8 cellular contexts compared by ENCODE assay signal in genomic region chr12:49346659-49347306, GRCh38. TPM values are rescaled to one million over a fixed set of nuclear protein-coding genes. Genes with fewer than 3 reads are reported as not detected.
DNase-seq lines count a peak whose midpoint lies in the region; ATAC-seq and TF ChIP-seq lines count a peak whose summit lies in the region.

DNAJC22 (plus strand) TSS chr12:49346888; CDS start chr12:49348873, 1,985 bp downstream.

- no peak for ATAC-seq in GM21529 (IDR thresholded peaks at IDR 0.05; ENCODE audit: unreplicated experiment)

- intact Hi-C loops in posterior vena cava (cut with DNase I): loop anchor here (5.0 kb wide), 2 partner anchors 49 to 59 kb away; partner anchors contain the start of gene PRPH (in 1 of the 2)

- H3K9ac ChIP-seq in BLaER1 treated with 17β-estradiol and CSF1 and Interleukin-3, amounts not matched to agents 10 nM and 100 nM: peak within 1 kb of the TSS; percentile 27 to 69 (median 53); a peak in 19 of 22 replicates

- peaks cover 68 to 79% (median 74%) of the 10 kb centered on the region in 11 experiments for H3K27me3 ChIP-seq in BLaER1 treated with 17β-estradiol and CSF1 and Interleukin-3, amounts not matched to agents 10 nM and 100 nM
- H3K27me3 ChIP-seq in H7 (ENCODE audit: control insufficient read depth, insufficient read depth, low read length): peaks cover 78% of the 10 kb centered on the region

- no peak within 1 kb of the TSS for H3K27ac ChIP-seq in BLaER1 treated with 17β-estradiol and CSF1 and Interleukin-3, amounts not matched to agents 10 nM and 100 nM

- H3K4me3 ChIP-seq in BLaER1 treated with 17β-estradiol and CSF1 and Interleukin-3, amounts not matched to agents 10 nM and 100 nM: peak within 1 kb of the TSS; percentile 48 to 70 (median 58)
- peak within 1 kb of the TSS; percentile 40 for H3K4me3 ChIP-seq in H7 (ENCODE audit: insufficient read depth, low read depth, low read length)
- peak within 1 kb of the TSS; percentile 26 for H3K4me3 ChIP-seq in fibroblast of mammary gland (ENCODE audit: control insufficient read depth, low read depth, low read length)

- H4K20me1 ChIP-seq in BLaER1 treated with 17β-estradiol and CSF1 and Interleukin-3, amounts not matched to agents 10 nM and 100 nM: peaks cover 0 to 56% (median 47%) of the 10 kb centered on the region in 11 experiments; a peak in 19 of 22 replicates

- H3K9me3 ChIP-seq in BLaER1 treated with 17β-estradiol and CSF1 and Interleukin-3, amounts not matched to agents 10 nM and 100 nM (replicated peaks in 1 of 11): no peaks in the 10 kb centered on the region

- DNase-seq in H7 (peak; percentile 85), UCSD-AML1 (lab: John Stamatoyannopoulos, UW; ENCODE audit: unreplicated experiment) (peak; percentile 46), fibroblast of mammary gland (ENCODE audit: low read depth) (no peak), posterior vena cava (ENCODE audit: low spot score) (peak; percentile 75), NCI-H446 treated with DMSO at 0.1 percent for 48 hours (lab: John Stamatoyannopoulos, UW) (no peak), DMS114 treated with DMSO at 0.1 percent for 48 hours (lab: John Stamatoyannopoulos, UW; ENCODE audit: unreplicated experiment) (no peak)

- peaks cover 43 to 67% (median 61%) of the 10 kb centered on the region in 10 experiments for H3K4me1 ChIP-seq in BLaER1 treated with 17β-estradiol and CSF1 and Interleukin-3, amounts not matched to agents 10 nM and 100 nM

- H3K36me3 ChIP-seq in BLaER1 treated with 17β-estradiol and CSF1 and Interleukin-3, amounts not matched to agents 10 nM and 100 nM: no peaks in the 10 kb centered on the region
- no peaks in the 10 kb centered on the region for H3K36me3 ChIP-seq in H7 (replicated peaks; ENCODE audit: control insufficient read depth, insufficient read depth, low read length)

- peak within 1 kb of the TSS; percentile 92 to 100 (median 99) for H3K4me2 ChIP-seq in BLaER1 treated with 17β-estradiol and CSF1 and Interleukin-3, amounts not matched to agents 10 nM and 100 nM

- no peak for TF ChIP-seq CTCF in fibroblast of mammary gland (conservative IDR thresholded peaks at IDR 0.05; ENCODE audit: control insufficient read depth, insufficient read depth, low read depth, low read length)

RNA-seq across cellular contexts. Expression of gene DNAJC22, which starts in this region (rescaled TPM):
- 0.15 and 0.35 TPM in 2 replicates for total RNA-seq in H7 (2014; rRNA removed; shearing (Covaris generic))
- total RNA-seq in posterior vena cava: under 1 TPM in 1 of 2 donors, not detected in 1; 0.05 TPM

Comparison
In these comparisons a context has a peak if more than half of its experiments do, and no peak if none do; other contexts are left out.
1. Peak in DNase-seq and H3K4me3 ChIP-seq in H7; RNA of the gene not detected or under 1 TPM.
2. Peak in DNase-seq in posterior vena cava; RNA of the gene not detected or under 1 TPM.